8 cellular contexts compared by ENCODE assay signal in the genomic region with DNA sequence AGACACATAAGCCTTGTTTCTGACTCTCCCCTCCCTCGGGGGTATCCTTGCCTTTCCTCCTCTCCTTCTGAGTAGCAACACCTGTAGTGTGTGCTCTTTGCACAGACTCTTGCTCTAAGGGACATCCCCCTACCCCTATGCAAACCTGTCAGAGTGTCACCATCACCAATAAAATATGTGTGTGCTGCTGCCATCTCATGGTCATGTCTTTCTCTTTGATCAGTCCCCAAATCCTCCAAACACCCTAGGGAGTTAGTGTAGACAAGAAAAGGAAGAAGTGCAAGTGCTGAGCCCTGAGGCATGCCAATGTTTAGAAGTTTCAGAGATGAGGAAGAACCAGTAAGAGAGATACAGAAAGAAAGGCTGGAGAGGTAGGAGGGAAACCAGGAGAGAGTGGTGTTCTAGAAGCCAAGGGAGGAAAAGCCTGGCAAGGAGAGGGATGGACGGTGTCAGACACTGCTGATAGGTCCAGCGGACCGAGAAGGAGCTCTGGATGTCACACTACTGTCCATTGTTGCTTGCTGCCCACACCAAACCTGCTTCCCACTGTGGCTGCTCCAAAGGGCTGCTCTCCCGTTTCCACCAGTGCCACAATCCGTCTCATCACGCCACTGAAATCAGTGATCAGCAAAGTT. TPM values are rescaled to one million over a fixed set of nuclear protein-coding genes. Genes with fewer than 3 reads are reported as not detected.
A peak's percentile ranks its signal among the peaks of the same experiment; 100 is the strongest.
DNase-seq lines count a peak whose midpoint lies in the region; FAIRE-seq and TF ChIP-seq lines count a peak whose summit lies in the region.

No MANE protein-coding gene starts in this region.

- H2AFZ ChIP-seq in smooth muscle cell (ENCODE audit: low read depth) = no peak overlapping the region

- H3K36me3 Mint-ChIP-seq in chondrocyte (ENCODE audit: low read depth) = peaks cover 3% of the 10 kb centered on the region

- H3K27me3 Mint-ChIP-seq in chondrocyte (ENCODE audit: low read depth) = peaks cover 18% of the 10 kb centered on the region

- WGBS in smooth muscle cell (ENCODE audit: low lambda C conversion rate) = 85% methylated on average over 7 of the region's 7 CpGs

- H3K9me3 Mint-ChIP-seq in chondrocyte (ENCODE audit: low read depth) = no peaks in the 10 kb centered on the region

- no peaks in the 10 kb centered on the region for H4K20me1 ChIP-seq in smooth muscle cell (ENCODE audit: low read depth)

- H3K4me3 ChIP-seq in smooth muscle cell = no peak overlapping the region

- H3K4me2 ChIP-seq in smooth muscle cell = no peak overlapping the region

- H3F3A ChIP-seq in smooth muscle cell (ENCODE audit: low read depth) = no peaks in the 10 kb centered on the region

- peak; percentile 4 for TF ChIP-seq CTCF in D721Med (IDR thresholded peaks at IDR 0.05; ENCODE audit: insufficient read depth, missing control alignments)
- TF ChIP-seq CTCF in chondrocyte (IDR thresholded peaks at IDR 0.05) = peak; percentile 65
- TF ChIP-seq CTCF in smooth muscle cell (IDR thresholded peaks at IDR 0.05; ENCODE audit: borderline replicate concordance, insufficient read depth, poor library complexity, severe bottlenecking) = no peak

- H3K79me2 ChIP-seq in smooth muscle cell (ENCODE audit: low read depth) = no peaks in the 10 kb centered on the region

- no peak overlapping the region for H3K4me3 Mint-ChIP-seq in chondrocyte (ENCODE audit: unreplicated experiment)

- H3K9ac ChIP-seq in smooth muscle cell (ENCODE audit: low read depth) = no peak overlapping the region

- H3K27ac ChIP-seq in smooth muscle cell (ENCODE audit: low read depth) = no peak overlapping the region

- H3K27ac Mint-ChIP-seq in chondrocyte (ENCODE audit: unreplicated experiment) = no peak overlapping the region

- no peak for FAIRE-seq in D721Med (lab: Jason Lieb, UNC)
- FAIRE-seq in urothelium cell line (lab: Jason Lieb, UNC) = no peak

- DNase-seq in D721Med (ENCODE audit: insufficient read length, low spot score) (no peak), GM19238 (ENCODE audit: insufficient read length, low spot score) (peak; percentile 5), NCI-H1930 (lab: John Stamatoyannopoulos, UW) (peak; percentile 7 to 24), chondrocyte (ENCODE audit: low spot score) (no peak), urothelium cell line (ENCODE audit: low spot score) (peak; percentile 30), smooth muscle cell (lab: John Stamatoyannopoulos, UW; ENCODE audit: unreplicated experiment) (no peak), AG20443 (ENCODE audit: low spot score) (no peak), KG1 (lab: John Stamatoyannopoulos, UW) (no peak)

- no peaks in the 10 kb centered on the region for H3K9me3 ChIP-seq in smooth muscle cell (replicated peaks; ENCODE audit: low read depth)

- H3K4me1 ChIP-seq in smooth muscle cell (ENCODE audit: low read depth) = no peaks in the 10 kb centered on the region

- H3K36me3 ChIP-seq in smooth muscle cell (ENCODE audit: low read depth) = peaks cover 7% of the 10 kb centered on the region

- H3K4me1 Mint-ChIP-seq in chondrocyte (ENCODE audit: low read depth) = no peaks in the 10 kb centered on the region

- H3K27me3 ChIP-seq in smooth muscle cell (ENCODE audit: low read depth) = peaks cover 3% of the 10 kb centered on the region

RNA-seq across cellular contexts. Expression of a gene that starts 16.4 kb away (rescaled TPM):
- total RNA-seq in chondrocyte (9.3 to 11.4 TPM (median 9.7 TPM) in 3 replicates), smooth muscle cell (6.3 and 9.2 TPM in 2 replicates)
- polyA plus RNA-seq in smooth muscle cell = 6.0 and 9.5 TPM in 2 replicates

RNA-seq across cellular contexts. Expression of a gene that starts 16.5 kb away (rescaled TPM):
- 4.2 to 9.2 TPM (median 5.0 TPM) in 3 replicates for total RNA-seq in chondrocyte
- 5.5 and 7.8 TPM in 2 replicates for total RNA-seq in smooth muscle cell
- polyA plus RNA-seq in smooth muscle cell = 2.8 and 3.7 TPM in 2 replicates

RNA-seq across cellular contexts. Expression of a gene that starts 22.6 kb away (rescaled TPM):
- total RNA-seq in chondrocyte (not detected in 3 replicates), smooth muscle cell (0.18 TPM in 1 of 2 replicates, not detected in the other)
- 0.18 and 0.64 TPM in 2 replicates for polyA plus RNA-seq in smooth muscle cell

Comparison
In these comparisons a context has a peak if more than half of its experiments do, and no peak if none do; other contexts are left out.
1. DNase-seq: peak in GM19238 (single experiment), NCI-H1930 (2 of 2) and urothelium cell line (single experiment); none in D721Med (single experiment), chondrocyte (single experiment), smooth muscle cell (single experiment), AG20443 (single experiment) and KG1 (single experiment).